ENCODE assay signal across 10 cellular contexts in the genomic region with DNA sequence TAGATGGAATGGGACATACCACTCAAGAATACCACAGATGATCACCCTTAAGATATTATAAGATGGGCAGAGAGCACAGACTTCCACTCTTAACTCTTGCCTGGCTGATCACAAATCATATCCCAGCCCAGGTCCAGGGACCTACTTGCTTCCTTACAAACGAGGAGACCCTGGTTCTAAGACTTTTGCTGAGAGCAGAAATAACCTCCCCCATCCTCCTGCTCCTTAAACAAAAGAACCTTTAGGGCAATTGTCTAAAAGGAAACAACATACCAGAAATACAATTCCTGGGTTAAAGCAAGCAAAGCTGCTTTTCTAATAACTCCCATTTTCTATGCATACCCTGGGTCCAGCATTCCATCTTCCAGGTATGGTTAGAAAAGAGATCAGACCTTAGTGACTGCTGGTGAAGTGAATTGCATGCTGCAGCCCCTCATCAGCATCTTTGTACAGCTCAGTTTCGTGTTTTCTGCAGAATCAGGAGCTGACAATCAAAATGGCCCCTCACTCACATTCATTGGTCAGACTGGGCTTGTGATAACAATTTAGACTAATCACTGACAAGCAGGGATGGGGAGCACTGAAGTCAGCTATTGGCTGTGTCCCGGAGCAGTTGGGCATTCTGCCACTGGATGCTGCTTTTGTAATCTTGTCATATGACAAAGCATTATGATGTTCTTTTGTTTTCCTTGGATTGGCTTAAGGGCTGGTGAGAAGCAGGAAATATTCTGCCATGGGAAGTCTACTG. TPM values are rescaled to one million over a fixed set of nuclear protein-coding genes. Genes with fewer than 3 reads are reported as not detected.
DNase-seq lines count a peak whose midpoint lies in the region; ATAC-seq, FAIRE-seq and TF ChIP-seq lines count a peak whose summit lies in the region.
"Had no signal": no experiment of that assay in that cellular context is flagged by ENCODE, and none has a peak within 500 bp of the region (broad histone marks: within the 10 kb centered on the region; RNA-seq: fewer than 3 reads in every experiment).

No MANE protein-coding gene starts in this region.

- no peak overlapping the region for H2AK9ac ChIP-seq in IMR-90 (replicated peaks; ENCODE audit: low read depth, low read length, poor library complexity)

- H3K9ac ChIP-seq in IMR-90 (ENCODE audit: low read depth, low read length) (no peak overlapping the region), keratinocyte (ENCODE audit: control insufficient read depth, extremely low read depth, insufficient read depth, low read length) (no peak overlapping the region)

- peak; percentile 84 for DNase-seq in IMR-90
- peak; percentile 98 for DNase-seq in brain microvascular endothelial cell
- DNase-seq in keratinocyte (ENCODE audit: low read depth, low spot score), result no peak
- peak; percentile 73 to 85 for DNase-seq in suprapubic skin (ENCODE audit: low spot score in 2 of 2)
- no peak for DNase-seq in activated CD8-positive, alpha-beta memory T cell treated with anti-CD3 and anti-CD28 coated beads, Interleukin-2, amount 50 U/mL, for 48 hours
- DNase-seq in ecto neural progenitor cell (ENCODE audit: low spot score), result no peak

- no peak overlapping the region for H3K56ac ChIP-seq in IMR-90 (ENCODE audit: extremely low read depth, insufficient read depth, low read length)

- H3K27ac ChIP-seq in IMR-90 (ENCODE audit: insufficient read depth, low read length) (no peak overlapping the region), brain microvascular endothelial cell (peak overlapping the region; percentile 31), keratinocyte (ENCODE audit: control insufficient read depth, insufficient read depth, low read length) (no peak overlapping the region), suprapubic skin (no peak overlapping the region)

- H3K9me3 ChIP-seq in IMR-90 (ENCODE audit: control insufficient read depth, insufficient read depth, low read length), result no peaks in the 10 kb centered on the region
- no peaks in the 10 kb centered on the region for H3K9me3 ChIP-seq in keratinocyte (ENCODE audit: control insufficient read depth, low read depth, low read length)
- no peaks in the 10 kb centered on the region for H3K9me3 ChIP-seq in suprapubic skin

- no peak overlapping the region for H4K5ac ChIP-seq in IMR-90 (ENCODE audit: low read depth, low read length)

- H2BK15ac ChIP-seq in IMR-90 (ENCODE audit: low read depth, low read length), result no peak overlapping the region

- POLR2A ChIA-PET in IMR-90 (lab: Charles Lee; ENCODE audit: unreplicated experiment), result no interaction called here

- peak; percentile 49 for FAIRE-seq in keratinocyte (lab: Jason Lieb, UNC)
- FAIRE-seq: GM18507 had no signal

- no peak overlapping the region for H3K23ac ChIP-seq in IMR-90 (ENCODE audit: low read depth, low read length)

- no peak overlapping the region for H2BK5ac ChIP-seq in IMR-90 (ENCODE audit: low read depth, low read length, poor library complexity, severe bottlenecking)

- H4K91ac ChIP-seq in IMR-90 (ENCODE audit: insufficient read depth, low read depth, low read length), result no peak overlapping the region

- no CpG with 5 or more reads among the region's 3 CpGs for WGBS in IMR-90 (ENCODE audit: extremely low coverage in 2 of 2, insufficient read length in 1 of 2), 2 experiments
- 63% methylated on average over 3 of the region's 3 CpGs for WGBS in suprapubic skin

- H2AFZ ChIP-seq in IMR-90 (replicated peaks; ENCODE audit: low read length, poor library complexity) (peak overlapping the region; percentile 38), keratinocyte (ENCODE audit: control insufficient read depth, low read length) (no peak overlapping the region)

- no peak for TF ChIP-seq RAD21 in IMR-90 (IDR thresholded peaks at IDR 0.05; ENCODE audit: low read length)

- dilution Hi-C loops in IMR-90 (cut with HindIII; ENCODE audit: low sequenced_read_pairs, unreplicated experiment), result no loop called here
- dilution Hi-C loops in keratinocyte (cut with MboI; ENCODE audit: extremely low pct_ligation_motif_present, low sequenced_read_pairs), result no loop called here

- no peaks in the 10 kb centered on the region for H3K9me1 ChIP-seq in IMR-90 (ENCODE audit: insufficient read depth, low read length)
- no peaks in the 10 kb centered on the region for H3K9me1 ChIP-seq in keratinocyte (ENCODE audit: control insufficient read depth, extremely low read depth, insufficient read depth, low read length)

- H2BK20ac ChIP-seq in IMR-90 (ENCODE audit: low read depth, low read length), result no peak overlapping the region

- intact Hi-C loops in IMR-90 (cut with micrococcal nuclease), result no loop called here

- CTCF ChIA-PET in IMR-90 (lab: Yijun Ruan, JAX), result no interaction called here

- peaks cover 7% of the 10 kb centered on the region for H3K4me1 ChIP-seq in IMR-90 (ENCODE audit: control insufficient read depth, insufficient read depth, low read length)
- H3K4me1 ChIP-seq in keratinocyte (ENCODE audit: control insufficient read depth, extremely low read depth, insufficient read depth, low read length), result peaks cover 11% of the 10 kb centered on the region
- H3K4me1 ChIP-seq in suprapubic skin, result peaks cover 14% of the 10 kb centered on the region

- TF ChIP-seq POLR2A in IMR-90 (IDR thresholded peaks at IDR 0.05; ENCODE audit: low read depth, low read length), result no peak
- TF ChIP-seq POLR2A in suprapubic skin (IDR thresholded peaks at IDR 0.05), result no peak

- TF ChIP-seq CTCF in IMR-90 (conservative IDR thresholded peaks at IDR 0.05; ENCODE audit: low read depth, low read length), result no peak
- TF ChIP-seq CTCF in brain microvascular endothelial cell (IDR thresholded peaks at IDR 0.05; ENCODE audit: low read depth, low read length, missing control alignments), result no peak
- TF ChIP-seq CTCF in keratinocyte (optimal IDR thresholded peaks at IDR 0.05 in 1 of 3, IDR thresholded peaks at IDR 0.05 in 1 of 3, conservative IDR thresholded peaks at IDR 0.05 in 1 of 3; ENCODE audit: extremely low read depth in 1 of 3, insufficient read depth in 2 of 3, low read length in 3 of 3), result no peak
- TF ChIP-seq CTCF in suprapubic skin (IDR thresholded peaks at IDR 0.05), result no peak

- no peak overlapping the region for H2AK5ac ChIP-seq in IMR-90 (ENCODE audit: low read depth, low read length)

- no peak overlapping the region for H3K18ac ChIP-seq in IMR-90 (ENCODE audit: low read depth, low read length)

- H4K20me1 ChIP-seq in IMR-90 (ENCODE audit: insufficient read depth, low read length), result no peaks in the 10 kb centered on the region
- no peaks in the 10 kb centered on the region for H4K20me1 ChIP-seq in keratinocyte (ENCODE audit: control insufficient read depth, extremely low read depth, insufficient read depth, low read length)

- in situ Hi-C loops in IMR-90 (cut with MboI; ENCODE audit: low sequenced_read_pairs), result no loop called here
- in situ Hi-C loops in brain microvascular endothelial cell (cut with HindIII; ENCODE audit: low pct_ligation_motif_present, low sequenced_read_pairs), result no loop called here

- H3K4me2 ChIP-seq in IMR-90 (ENCODE audit: low read depth, low read length), result no peak overlapping the region
- H3K4me2 ChIP-seq in keratinocyte (ENCODE audit: control insufficient read depth, extremely low read depth, insufficient read depth, low read depth, low read length), result no peak overlapping the region

- no peak overlapping the region for H2BK120ac ChIP-seq in IMR-90 (ENCODE audit: low read depth, low read length)

- 0 out of 2 replicates have a peak, but pooled peaks have one; percentile 46 for ATAC-seq in IMR-90 (ENCODE audit: low read depth)
- no peak for ATAC-seq in HG02840 (IDR thresholded peaks at IDR 0.05; ENCODE audit: low FRiP score, unreplicated experiment)
- no peak for ATAC-seq in HG02981 (IDR thresholded peaks at IDR 0.05; ENCODE audit: unreplicated experiment)

- BruUV-seq in IMR-90 (replicated peaks; lab: Mats Ljungman, UMichigan), result no TSS peak

- 0 out of 4 replicates have a peak, but pooled peaks cover 0 to 3% of the 10 kb centered on the region in 2 experiments for H3K79me1 ChIP-seq in IMR-90 (ENCODE audit: low read depth in 1 of 2, low read length in 2 of 2)

- H3K27me3 ChIP-seq in IMR-90 (ENCODE audit: control insufficient read depth, insufficient read depth, low read length), result no peaks in the 10 kb centered on the region
- H3K27me3 ChIP-seq in brain microvascular endothelial cell (replicated peaks), result no peaks in the 10 kb centered on the region
- H3K27me3 ChIP-seq in keratinocyte (ENCODE audit: control insufficient read depth, extremely low read depth, insufficient read depth, low read length), result no peaks in the 10 kb centered on the region
- H3K27me3 ChIP-seq in suprapubic skin, result no peaks in the 10 kb centered on the region

- no peak for TF ChIP-seq EP300 in suprapubic skin (IDR thresholded peaks at IDR 0.05)

- no peak overlapping the region for H4K8ac ChIP-seq in IMR-90 (ENCODE audit: low read depth in 2 of 2, low read length in 2 of 2)

- no peaks in the 10 kb centered on the region for H3K79me2 ChIP-seq in keratinocyte (ENCODE audit: control insufficient read depth, insufficient read depth, low read length)

- no peak overlapping the region for H3K14ac ChIP-seq in IMR-90 (replicated peaks; ENCODE audit: low read depth, low read length)

- no peak overlapping the region for H3K4ac ChIP-seq in IMR-90 (ENCODE audit: low read depth, low read length)

- peaks cover 6% of the 10 kb centered on the region for H3K36me3 ChIP-seq in IMR-90 (ENCODE audit: control insufficient read depth, insufficient read depth, low read length)
- peaks cover 3% of the 10 kb centered on the region for H3K36me3 ChIP-seq in brain microvascular endothelial cell (replicated peaks)
- peaks cover 0 to 7% of the 10 kb centered on the region in 2 experiments for H3K36me3 ChIP-seq in keratinocyte (ENCODE audit: control insufficient read depth in 2 of 2, extremely low read depth in 1 of 2, insufficient read depth in 2 of 2, low read length in 2 of 2)
- H3K36me3 ChIP-seq in suprapubic skin, result peaks cover 15% of the 10 kb centered on the region

- H3K4me3 ChIP-seq in IMR-90 (ENCODE audit: insufficient read depth, low read depth, low read length) (no peak overlapping the region), brain microvascular endothelial cell (ENCODE audit: low read depth, low read length) (peak overlapping the region; percentile 24), keratinocyte (ENCODE audit: control insufficient read depth in 2 of 3, extremely low read depth in 1 of 3, insufficient read depth in 2 of 3, low read depth in 1 of 3, low read length in 3 of 3) (no peak overlapping the region), suprapubic skin (no peak overlapping the region)

RNA-seq across cellular contexts. Expression of gene IFIT3, which starts 14.6 kb away (rescaled TPM):
- total RNA-seq in IMR-90 (2012; rRNA removed), result 7.3 and 7.8 TPM in 2 replicates
- 2.8 and 3.5 TPM in 2 replicates for polyA plus RNA-seq in IMR-90 (2012; rRNA removed)
- polyA plus RNA-seq in IMR-90 (2012; cell fraction: cytosol; rRNA removed), result 0.93 and 1.2 TPM in 2 replicates
- polyA plus RNA-seq in IMR-90 (2012; cell fraction: nucleus; rRNA removed; ENCODE audit: low replicate concordance), result 0.14 and 0.79 TPM in 2 replicates
- 30.2 to 83.1 TPM (median 42.6 TPM) in 3 replicates for polyA plus RNA-seq in keratinocyte
- 1.7 TPM for polyA plus RNA-seq in keratinocyte (2011; ENCODE audit: low read depth)
- polyA plus RNA-seq in keratinocyte (2011; cell fraction: cytosol; rRNA removed), result 22.6 and 33.1 TPM in 2 replicates
- polyA plus RNA-seq in keratinocyte (2011; cell fraction: nucleus; rRNA removed), result 31.4 and 34.0 TPM in 2 replicates
- 0.96 and 57.0 TPM in 2 replicates for polyA plus RNA-seq in keratinocyte (2012; ENCODE audit: low replicate concordance)
- polyA minus RNA-seq in keratinocyte, result 3.4 to 22.3 TPM (median 10.7 TPM) in 3 replicates
- polyA minus RNA-seq in keratinocyte (2011; cell fraction: cytosol; rRNA and poly(A)+ RNA removed), result 11.7 TPM
- 9.2 and 19.9 TPM in 2 replicates for polyA minus RNA-seq in keratinocyte (2011; cell fraction: nucleus; rRNA and poly(A)+ RNA removed)
- 1 to 10 TPM; 1.5 to 4.9 (median 2.1) TPM for total RNA-seq in suprapubic skin

RNA-seq across cellular contexts. Expression of gene IFIT1B, which starts 35.5 kb away (rescaled TPM):
- not detected in 2 replicates for total RNA-seq in IMR-90 (2012; rRNA removed)
- polyA plus RNA-seq in IMR-90 (2012; rRNA removed), result not detected in 2 replicates
- polyA plus RNA-seq in IMR-90 (2012; cell fraction: cytosol; rRNA removed), result not detected in 2 replicates
- not detected in 2 replicates for polyA plus RNA-seq in IMR-90 (2012; cell fraction: nucleus; rRNA removed; ENCODE audit: low replicate concordance)
- polyA plus RNA-seq in keratinocyte, result not detected in 3 replicates
- polyA plus RNA-seq in keratinocyte (2011; ENCODE audit: low read depth), result not detected
- not detected in 2 replicates for polyA plus RNA-seq in keratinocyte (2011; cell fraction: cytosol; rRNA removed)
- not detected in 2 replicates for polyA plus RNA-seq in keratinocyte (2011; cell fraction: nucleus; rRNA removed)
- not detected in 2 replicates for polyA plus RNA-seq in keratinocyte (2012; ENCODE audit: low replicate concordance)
- not detected in 3 replicates for polyA minus RNA-seq in keratinocyte
- polyA minus RNA-seq in keratinocyte (2011; cell fraction: cytosol; rRNA and poly(A)+ RNA removed), result not detected
- not detected in 2 replicates for polyA minus RNA-seq in keratinocyte (2011; cell fraction: nucleus; rRNA and poly(A)+ RNA removed)
- total RNA-seq in suprapubic skin, result not detected
- total RNA-seq: subcutaneous adipose tissue had no signal

RNA-seq across cellular contexts. Expression of gene IFIT2, which starts 40.5 kb away (rescaled TPM):
- total RNA-seq in IMR-90 (2012; rRNA removed) (1.9 and 2.2 TPM in 2 replicates), suprapubic skin (1 to 10 TPM in 3 of 4 donors, under 1 TPM in 1; 0.49 to 2.6 (median 1.4) TPM)
- polyA plus RNA-seq in IMR-90 (2012; rRNA removed) (0.67 and 1.1 TPM in 2 replicates), keratinocyte (3.4 to 4.3 TPM (median 3.9 TPM) in 3 replicates)
- 0.21 TPM in 2 replicates for polyA plus RNA-seq in IMR-90 (2012; cell fraction: cytosol; rRNA removed)
- 0.05 and 0.63 TPM in 2 replicates for polyA plus RNA-seq in IMR-90 (2012; cell fraction: nucleus; rRNA removed; ENCODE audit: low replicate concordance)
- polyA plus RNA-seq in keratinocyte (2011; ENCODE audit: low read depth), result 1.5 TPM
- 2.3 and 3.8 TPM in 2 replicates for polyA plus RNA-seq in keratinocyte (2011; cell fraction: cytosol; rRNA removed)
- polyA plus RNA-seq in keratinocyte (2011; cell fraction: nucleus; rRNA removed), result 3.8 and 4.4 TPM in 2 replicates
- 1.1 and 3.7 TPM in 2 replicates for polyA plus RNA-seq in keratinocyte (2012; ENCODE audit: low replicate concordance)
- 0.26 to 2.6 TPM (median 1.7 TPM) in 3 replicates for polyA minus RNA-seq in keratinocyte
- 2.5 TPM for polyA minus RNA-seq in keratinocyte (2011; cell fraction: cytosol; rRNA and poly(A)+ RNA removed)
- 2.4 and 3.6 TPM in 2 replicates for polyA minus RNA-seq in keratinocyte (2011; cell fraction: nucleus; rRNA and poly(A)+ RNA removed)

RNA-seq across cellular contexts. Expression of gene IFIT1, which starts 50.0 kb away (rescaled TPM):
- total RNA-seq in IMR-90 (2012; rRNA removed) (6.8 and 7.5 TPM in 2 replicates), suprapubic skin (1 to 10 TPM; 1.9 to 7.1 (median 2.7) TPM)
- polyA plus RNA-seq in IMR-90 (2012; rRNA removed) (4.5 and 6.1 TPM in 2 replicates), keratinocyte (96.9 to 140 TPM (median 112 TPM) in 3 replicates)
- polyA plus RNA-seq in IMR-90 (2012; cell fraction: cytosol; rRNA removed), result 1.2 and 2.8 TPM in 2 replicates
- polyA plus RNA-seq in IMR-90 (2012; cell fraction: nucleus; rRNA removed; ENCODE audit: low replicate concordance), result 0.23 and 3.1 TPM in 2 replicates
- polyA plus RNA-seq in keratinocyte (2011; ENCODE audit: low read depth), result 0.51 TPM
- polyA plus RNA-seq in keratinocyte (2011; cell fraction: cytosol; rRNA removed), result 47.7 and 95.1 TPM in 2 replicates
- polyA plus RNA-seq in keratinocyte (2011; cell fraction: nucleus; rRNA removed), result 73.5 and 102 TPM in 2 replicates
- 1.6 and 83.3 TPM in 2 replicates for polyA plus RNA-seq in keratinocyte (2012; ENCODE audit: low replicate concordance)
- polyA minus RNA-seq in keratinocyte, result 3.9 to 61.5 TPM (median 32.3 TPM) in 3 replicates
- polyA minus RNA-seq in keratinocyte (2011; cell fraction: cytosol; rRNA and poly(A)+ RNA removed), result 20.1 TPM
- 25.6 and 37.2 TPM in 2 replicates for polyA minus RNA-seq in keratinocyte (2011; cell fraction: nucleus; rRNA and poly(A)+ RNA removed)

Comparison
In these comparisons a context has a peak if more than half of its experiments do, and no peak if none do; other contexts are left out.
1. DNase-seq: peak in IMR-90 (single experiment), brain microvascular endothelial cell (single experiment) and suprapubic skin (2 of 2); none in keratinocyte (single experiment), activated CD8-positive, alpha-beta memory T cell treated with anti-CD3 and anti-CD28 coated beads, Interleukin-2, amount 50 U/mL, for 48 hours (single experiment) and ecto neural progenitor cell (single experiment).